8 cellular contexts compared by ENCODE assay signal in genomic region chr11:9748361-9748970, GRCh38.
DNase-seq lines count a peak whose midpoint lies in the region; ATAC-seq and TF ChIP-seq lines count a peak whose summit lies in the region.

No MANE protein-coding gene starts in this region.

- no peaks in the 10 kb centered on the region for H3K36me3 Mint-ChIP-seq in T-cell

- TF ChIP-seq POLR2A in body of pancreas (IDR thresholded peaks at IDR 0.05): no peak

- DNase-seq in GF-D8 (lab: John Stamatoyannopoulos, UW) (peak; percentile 25), T-cell (peak in 32 of 34 experiments; percentile 21 to 63 (median 38)), body of pancreas (peak; percentile 39 to 67 (median 51)), islet precursor cell (peak; percentile 82), GOT3 (lab: John Stamatoyannopoulos, UW) (no peak)
- peak; percentile 34 to 53 for DNase-seq in stimulated activated CD4-positive, alpha-beta T cell treated with anti-CD3 and anti-CD28 coated beads, Interleukin-4, amount 100 ng/mL, for 4 hours

- H3K27me3 ChIP-seq in KMS-11 (ENCODE audit: insufficient read depth, low read depth) (no peaks in the 10 kb centered on the region), body of pancreas (no peaks in the 10 kb centered on the region)

- H3K4me2 ChIP-seq in KMS-11: no peak overlapping the region

- no peak overlapping the region for H3K27ac Mint-ChIP-seq in T-cell

- no peaks in the 10 kb centered on the region for H3K79me2 ChIP-seq in KMS-11 (ENCODE audit: insufficient read depth, low read depth)

- H3K9ac ChIP-seq in KMS-11: no peak overlapping the region

- peaks cover 20% of the 10 kb centered on the region for H3K4me1 ChIP-seq in KMS-11 (ENCODE audit: low read depth, poor library complexity, severe bottlenecking)
- peaks cover 20% of the 10 kb centered on the region for H3K4me1 ChIP-seq in body of pancreas

- POLR2A ChIA-PET in T-cell (lab: Charles Lee): interaction anchor here in 1 of 2 donors (0.6 kb wide), 1 partner anchor 969 kb away, joined by 4 read pairs; no protein-coding TSS in a partner anchor

- H3K4me3 ChIP-seq in KMS-11 (IDR thresholded peaks at IDR 0.05; ENCODE audit: insufficient read depth, low read depth, low read length) (no peak overlapping the region), body of pancreas (no peak overlapping the region)

- no peaks in the 10 kb centered on the region for H4K20me1 ChIP-seq in KMS-11 (ENCODE audit: insufficient read depth)

- H3K27me3 Mint-ChIP-seq in T-cell: no peaks in the 10 kb centered on the region

- CTCF ChIA-PET in T-cell (lab: Charles Lee): interaction anchor here (0.5 to 5.0 kb wide), 16 partner anchors 9 to 1003 kb away, joined by 3 to 34 read pairs (median 4); partner anchors contain the start of gene CTR9 (in 1 of the 2)

- peak; percentile 75 for ATAC-seq in GM21619 (IDR thresholded peaks at IDR 0.05; ENCODE audit: unreplicated experiment)
- peak; percentile 89 to 100 (median 92) for ATAC-seq in T-cell (replicated peaks in 1 of 4)
- ATAC-seq in body of pancreas: peak; percentile 82

- H3K4me3 Mint-ChIP-seq in T-cell: no peak overlapping the region

- peaks cover 0 to 13% (median 0%) of the 10 kb centered on the region in 3 donors for H3K4me1 Mint-ChIP-seq in T-cell

- H3K27ac ChIP-seq in KMS-11 (no peak overlapping the region), body of pancreas (peak overlapping the region in 2 of 4 donors; percentile 44 to 47)

- TF ChIP-seq CTCF in KMS-11 (conservative IDR thresholded peaks at IDR 0.05; ENCODE audit: low read depth, low read length): peak; percentile 79
- TF ChIP-seq CTCF in body of pancreas (IDR thresholded peaks at IDR 0.05): peak; percentile 24 to 83 (median 69)

- WGBS in body of pancreas, 2 donors: 50 to 56% methylated on average over 7 of the region's 7 CpGs

- H3K9me3 Mint-ChIP-seq in T-cell: no peaks in the 10 kb centered on the region

- no peak overlapping the region for H2AFZ ChIP-seq in KMS-11 (ENCODE audit: low read depth)

- no peaks in the 10 kb centered on the region for H3K9me3 ChIP-seq in body of pancreas

- H3K36me3 ChIP-seq in KMS-11 (ENCODE audit: insufficient read depth) (no peaks in the 10 kb centered on the region), body of pancreas (replicated peaks in 1 of 2; ENCODE audit: insufficient read depth in 1 of 2, low read depth in 2 of 2) (no peaks in the 10 kb centered on the region)

- intact Hi-C loops in body of pancreas (cut with DNase I): no loop called here
